14 cellular contexts compared by ENCODE assay signal in the genomic region with DNA sequence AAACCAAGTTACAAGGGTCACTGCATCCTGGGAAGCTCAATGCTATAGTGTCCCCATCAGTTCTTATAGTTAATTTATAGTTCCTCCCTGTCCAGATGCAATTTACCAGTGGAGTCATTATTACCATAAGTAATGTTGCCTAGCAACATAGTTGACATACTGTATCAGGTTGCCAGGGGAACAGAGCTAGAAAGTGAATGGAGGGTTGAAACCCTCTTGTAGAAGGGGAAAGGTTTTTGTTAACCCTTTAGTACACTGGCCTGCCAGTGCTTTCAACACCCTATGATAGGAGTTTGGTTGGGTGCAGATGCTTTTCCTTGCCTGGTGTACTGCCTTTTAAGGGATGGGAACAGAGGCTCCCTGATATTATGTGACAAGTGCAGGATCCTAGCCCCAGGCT. TPM values are rescaled to one million over a fixed set of nuclear protein-coding genes. Genes with fewer than 3 reads are reported as not detected.
DNase-seq lines count a peak whose midpoint lies in the region; ATAC-seq, FAIRE-seq and TF ChIP-seq lines count a peak whose summit lies in the region.
"Had no signal": no experiment of that assay in that cellular context is flagged by ENCODE, and none has a peak within 500 bp of the region (broad histone marks: within the 10 kb centered on the region; RNA-seq: fewer than 3 reads in every experiment).

No MANE protein-coding gene starts in this region.

- H3K79me2 ChIP-seq in GM23248 (ENCODE audit: insufficient read depth) = no peaks in the 10 kb centered on the region

- TF ChIP-seq EP300 in suprapubic skin (IDR thresholded peaks at IDR 0.05) = no peak

- H3K27me3 ChIP-seq in GM23248 (replicated peaks; ENCODE audit: insufficient read depth) (peaks cover 13% of the 10 kb centered on the region), suprapubic skin (no peaks in the 10 kb centered on the region)
- H3K27me3 ChIP-seq: sigmoid colon, vagina had no signal

- no peak overlapping the region for H3K9ac ChIP-seq in GM23248

- H2AFZ ChIP-seq in GM23248 = no peak overlapping the region

- no peak overlapping the region for H3K27ac ChIP-seq in GM23248
- no peak overlapping the region for H3K27ac ChIP-seq in suprapubic skin
- H3K27ac ChIP-seq: sigmoid colon, vagina had no signal

- H3K4me2 ChIP-seq in GM23248 (ENCODE audit: unreplicated experiment) = no peak overlapping the region

- no peaks in the 10 kb centered on the region for H3K4me1 ChIP-seq in GM23248 (ENCODE audit: insufficient read depth)
- no peaks in the 10 kb centered on the region for H3K4me1 ChIP-seq in suprapubic skin
- H3K4me1 ChIP-seq: Caco-2, vagina had no signal

- H3K9me2 ChIP-seq in GM23248 (ENCODE audit: insufficient read depth) = no peaks in the 10 kb centered on the region

- TF ChIP-seq CTCF in suprapubic skin (IDR thresholded peaks at IDR 0.05) = no peak

- FAIRE-seq in GM19239 (lab: Jason Lieb, UNC) = no peak

- H3K4me3 ChIP-seq in GM23248 = no peak overlapping the region
- H3K4me3 ChIP-seq in suprapubic skin = no peak overlapping the region
- H3K4me3 ChIP-seq: sigmoid colon, vagina had no signal

- H4K20me1 ChIP-seq in GM23248 (ENCODE audit: insufficient read depth) = no peaks in the 10 kb centered on the region

- no peaks in the 10 kb centered on the region for H3K9me3 ChIP-seq in GM23248 (ENCODE audit: low read depth)
- no peaks in the 10 kb centered on the region for H3K9me3 ChIP-seq in suprapubic skin
- H3K9me3 ChIP-seq: Caco-2, sigmoid colon, vagina had no signal

- in situ Hi-C loops in GM23248 (cut with MboI) = no loop called here

- no peak for TF ChIP-seq POLR2A in suprapubic skin (IDR thresholded peaks at IDR 0.05)

- ATAC-seq in GM18517 (IDR thresholded peaks at IDR 0.05; ENCODE audit: unreplicated experiment) = no peak

- peak; percentile 59 for DNase-seq in GM23248
- DNase-seq in LHCN-M2 (ENCODE audit: low read depth) = peak; percentile 6
- DNase-seq in NCI-H774 (lab: John Stamatoyannopoulos, UW) = peak; percentile 71
- peak; percentile 23 for DNase-seq in iris pigment epithelial cell (ENCODE audit: low read depth)
- DNase-seq in suprapubic skin (ENCODE audit: low spot score in 2 of 2) = no peak
- no peak for DNase-seq in GM19239 (ENCODE audit: insufficient read length, low spot score)
- DNase-seq: endodermal cell, NCI-H446 treated with DMSO at 0.1 percent for 48 hours, sigmoid colon had no signal

- H3F3A ChIP-seq in GM23248 (ENCODE audit: insufficient read depth) = no peaks in the 10 kb centered on the region

- H3K36me3 ChIP-seq in GM23248 (ENCODE audit: low read depth) (no peaks in the 10 kb centered on the region), suprapubic skin (no peaks in the 10 kb centered on the region)
- H3K36me3 ChIP-seq: sigmoid colon, vagina had no signal

RNA-seq across cellular contexts. Expression of a gene that starts 34.3 kb away (rescaled TPM):
- total RNA-seq in GM23248 (2014; rRNA removed; shearing (Covaris generic)) = 20.4 and 27.1 TPM in 2 replicates
- polyA plus RNA-seq in GM23248 (2016; fragmentation: Nextera tagmentation; extraction: Ambion mirVana) = 24.2 and 25.1 TPM in 2 replicates
- total RNA-seq in LHCN-M2 (2014; rRNA removed) = 32.2 and 35.1 TPM in 2 replicates
- polyA plus RNA-seq in LHCN-M2 (2012) = 21.0 TPM
- total RNA-seq in suprapubic skin = 10 to 100 TPM; 16.7 to 59.9 (median 18.2) TPM

RNA-seq across cellular contexts. Expression of a gene that starts 39.8 kb away (rescaled TPM):
- 0.51 and 0.65 TPM in 2 replicates for total RNA-seq in GM23248 (2014; rRNA removed; shearing (Covaris generic))
- polyA plus RNA-seq in GM23248 (2016; fragmentation: Nextera tagmentation; extraction: Ambion mirVana) = 0.13 TPM in 1 of 2 replicates, not detected in the other
- total RNA-seq in LHCN-M2 (2014; rRNA removed) (not detected in 2 replicates), suprapubic skin (1 to 10 TPM; 2.0 to 5.7 (median 3.8) TPM)
- polyA plus RNA-seq in LHCN-M2 (2012) = 0.02 TPM
- total RNA-seq: Caco-2 had no signal

RNA-seq across cellular contexts. Expression of a gene that starts 58.1 kb away (rescaled TPM):
- total RNA-seq in GM23248 (2014; rRNA removed; shearing (Covaris generic)) = not detected in 2 replicates
- polyA plus RNA-seq in GM23248 (2016; fragmentation: Nextera tagmentation; extraction: Ambion mirVana) = 0.09 TPM in 1 of 2 replicates, not detected in the other
- not detected in 2 replicates for total RNA-seq in LHCN-M2 (2014; rRNA removed)
- not detected for polyA plus RNA-seq in LHCN-M2 (2012)
- under 1 TPM in 1 of 4 donors, not detected in 3; 0.47 TPM for total RNA-seq in suprapubic skin
- total RNA-seq: endodermal cell; mononuclear cell; sigmoid colon; T-helper 1 cell treated with Interleukin-12 subunit alpha and Interleukin-12 subunit beta and Interleukin-4 antibody, amounts not matched to agents 30 ng/mL and 1 ng/mL, for 36 hours; vagina had no signal

Comparison
In these comparisons a context has a peak if more than half of its experiments do, and no peak if none do; other contexts are left out.
1. DNase-seq: peak in GM23248 (single experiment), LHCN-M2 (single experiment), NCI-H774 (single experiment) and iris pigment epithelial cell (single experiment); none in suprapubic skin (0 of 2) and GM19239 (single experiment).